26 cellular contexts compared by ENCODE assay signal in genomic region chrX:27910412-27910811, GRCh38.
"Had no signal": no experiment of that assay in that cellular context is flagged by ENCODE, and none has a peak within 500 bp of the region (broad histone marks: within the 10 kb centered on the region; RNA-seq: fewer than 3 reads in every experiment).

No MANE protein-coding gene starts in this region.

- H3K9me3 ChIP-seq: neutrophil, pancreas, prostate gland, right lobe of liver, sigmoid colon, stomach, thoracic aorta, thyroid gland, tibial nerve, upper lobe of left lung, vagina had no signal

- H3K4me1 ChIP-seq: pancreas, prostate gland, right lobe of liver, sigmoid colon, stomach, thyroid gland, tibial nerve, upper lobe of left lung, vagina had no signal

- FAIRE-seq: pancreas, small intestine, urothelium cell line had no signal

- H3K27me3 ChIP-seq: neutrophil, right lobe of liver, sigmoid colon, stomach, thyroid gland, tibial nerve, upper lobe of left lung, vagina had no signal

- DNase-seq: naive thymus-derived CD8-positive, alpha-beta T cell; nephron progenitor cell; nucleus accumbens; pancreas; right cardiac atrium; right lobe of liver; sigmoid colon; small intestine; stimulated activated CD4-positive, alpha-beta T cell treated with anti-CD3 and anti-CD28 coated beads, Interleukin-15, amount 100 ng/mL, for 24 hours; stimulated activated CD4-positive, alpha-beta T cell treated with anti-CD3 and anti-CD28 coated beads, Interleukin-2, amount 100 ng/mL, for 24 hours; stimulated activated CD4-positive, alpha-beta T cell treated with anti-CD3 and anti-CD28 coated beads, Interleukin-2, amount 100 ng/mL, for 48 hours; stimulated activated CD4-positive, alpha-beta T cell treated with anti-CD3 and anti-CD28 coated beads, Interleukin-4, amount 100 ng/mL, for 24 hours; stimulated activated naive B cell treated with anti-CD40 and anti-IgM and Interleukin-4, amounts not matched to agents 10 μg/mL and 1 μg/mL and 100 μg/mL, for 72 hours; stimulated activated naive CD4-positive, alpha-beta T cell treated with Interleukin-2 at 50 U/mL for 16 hours; stomach; thyroid gland; trophoblast cell; upper lobe of left lung had no signal

- ATAC-seq: naive thymus-derived CD8-positive, alpha-beta T cell; natural killer cell treated with Interleukin-12 subunit alpha and Interleukin-12 subunit beta and Interleukin-15 and Interleukin-18, amount 100 ng/mL, for 72 hours; pancreas; right cardiac atrium; right lobe of liver; stimulated activated effector memory CD8-positive, alpha-beta T cell treated with anti-CD3 and anti-CD28 coated beads, Interleukin-12 subunit alpha, Interleukin-12 subunit beta, amount 100 ng/mL, for 72 hours; stimulated activated naive B cell treated with anti-CD40 and anti-IgM and Interleukin-4, amounts not matched to agents 10 μg/mL and 1 μg/mL and 100 μg/mL, for 72 hours had no signal

- H3K4me3 ChIP-seq: pancreas, prostate gland, right lobe of liver, sigmoid colon, stomach, thoracic aorta, thyroid gland, tibial nerve, upper lobe of left lung, vagina had no signal

- H3K36me3 ChIP-seq: neutrophil, pancreas, prostate gland, right lobe of liver, sigmoid colon, stomach, thoracic aorta, thyroid gland, tibial nerve, upper lobe of left lung, vagina had no signal

- H3K27ac ChIP-seq: neutrophil, pancreas, prostate gland, right lobe of liver, sigmoid colon, stomach, thoracic aorta, thyroid gland, tibial nerve, upper lobe of left lung, vagina had no signal
